25 cellular contexts compared by ENCODE assay signal in the genomic region with DNA sequence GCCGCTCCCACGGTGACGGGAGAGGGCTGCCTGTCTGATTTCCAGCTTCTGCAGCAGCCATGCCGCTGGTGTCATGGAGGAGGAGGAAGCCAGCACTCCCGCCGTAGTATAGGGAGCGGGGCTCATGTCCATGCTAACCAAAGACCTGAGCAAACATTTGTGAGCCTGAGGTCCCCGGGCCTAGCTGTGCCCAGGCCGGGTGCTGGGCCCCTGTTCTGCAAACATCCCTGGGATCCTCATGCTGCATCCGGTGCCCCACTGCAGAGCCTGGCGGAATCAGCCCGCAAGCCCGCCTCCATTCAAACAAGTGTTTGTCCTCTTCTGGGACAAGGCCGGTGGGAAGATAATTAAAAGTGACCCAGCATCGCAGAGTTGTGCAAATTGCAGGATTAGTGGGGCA.
"Had no signal": no experiment of that assay in that cellular context is flagged by ENCODE, and none has a peak within 500 bp of the region (broad histone marks: within the 10 kb centered on the region; RNA-seq: fewer than 3 reads in every experiment).

No MANE protein-coding gene starts in this region.

- H3K9me3 ChIP-seq: gastrocnemius medialis, psoas muscle, spleen, suprapubic skin, tibial artery, upper lobe of right lung had no signal

- H3K4me3 Mint-ChIP-seq: activated T-helper 1 cell treated with anti-CD3 and anti-CD28 coated beads, Interleukin-12 subunit alpha, Interleukin-12 subunit beta, Interleukin-2, Interleukin-4 antibody, amounts not matched to agents 30 ng/mL and 10 ng/mL and 1 ng/mL, durations not matched to agents 14 hours and 24 hours and 36 hours; mesothelial cell of epicardium had no signal

- DNase-seq: activated CD4-positive, alpha-beta T cell treated with anti-CD3 and anti-CD28 coated beads for 48 hours; activated CD4-positive, alpha-beta T cell treated with anti-CD3 and anti-CD28 coated beads, Interleukin-2, amount 50 U/mL, for 48 hours; activated CD8-positive, alpha-beta memory T cell treated with anti-CD3 and anti-CD28 coated beads for 24 hours; activated gamma-delta T cell; activated T-cell treated with anti-CD3 and anti-CD28 coated beads, Interleukin-2, amount 50 U/mL, for 1 hour; dermis blood vessel endothelial cell; effector memory CD4-positive, alpha-beta T cell; erythroblast; gastrocnemius medialis; glutamatergic neuron; naive B cell; occipital lobe; psoas muscle; spleen; stimulated activated naive CD4-positive, alpha-beta T cell; T-helper 1 cell; tibial artery; upper lobe of right lung had no signal

- H3K27ac Mint-ChIP-seq: activated naive CD4-positive, alpha-beta T cell treated with anti-CD3 and anti-CD28 coated beads, Interleukin-2, amount 50 U/mL, for 72 hours; activated T-helper 1 cell treated with anti-CD3 and anti-CD28 coated beads, Interleukin-12 subunit alpha, Interleukin-12 subunit beta, Interleukin-2, Interleukin-4 antibody, amounts not matched to agents 30 ng/mL and 10 ng/mL and 1 ng/mL, durations not matched to agents 14 hours and 24 hours and 36 hours; mesothelial cell of epicardium; naive B cell; nephron progenitor cell had no signal

- H2AFZ ChIP-seq: parathyroid adenoma had no signal

- H3K27ac ChIP-seq: gastrocnemius medialis, parathyroid adenoma, psoas muscle, spleen, suprapubic skin, tibial artery, upper lobe of right lung, VCaP had no signal

- H3K36me3 Mint-ChIP-seq: activated naive CD4-positive, alpha-beta T cell treated with anti-CD3 and anti-CD28 coated beads, Interleukin-2, amount 50 U/mL, for 72 hours; mesothelial cell of epicardium; naive B cell had no signal

- H3K4me1 Mint-ChIP-seq: mesothelial cell of epicardium had no signal

- H3K4me1 ChIP-seq: gastrocnemius medialis, parathyroid adenoma, spleen, upper lobe of right lung had no signal

- H3K9me3 Mint-ChIP-seq: activated naive CD4-positive, alpha-beta T cell treated with anti-CD3 and anti-CD28 coated beads, Interleukin-2, amount 50 U/mL, for 72 hours; activated T-helper 1 cell treated with anti-CD3 and anti-CD28 coated beads, Interleukin-12 subunit alpha, Interleukin-12 subunit beta, Interleukin-2, Interleukin-4 antibody, amounts not matched to agents 30 ng/mL and 10 ng/mL and 1 ng/mL, durations not matched to agents 14 hours and 24 hours and 36 hours; mesothelial cell of epicardium; nephron progenitor cell had no signal

- H3K9ac ChIP-seq: parathyroid adenoma had no signal

- H3K36me3 ChIP-seq: gastrocnemius medialis, spleen, suprapubic skin, tibial artery, upper lobe of right lung had no signal

- H3K27me3 ChIP-seq: upper lobe of right lung had no signal

- H3K79me2 ChIP-seq: parathyroid adenoma had no signal

- H3K4me3 ChIP-seq: gastrocnemius medialis, psoas muscle, spleen, suprapubic skin, tibial artery, upper lobe of right lung had no signal
